Comparison of ENCODE assay signal across 30 cellular contexts in the genomic region with DNA sequence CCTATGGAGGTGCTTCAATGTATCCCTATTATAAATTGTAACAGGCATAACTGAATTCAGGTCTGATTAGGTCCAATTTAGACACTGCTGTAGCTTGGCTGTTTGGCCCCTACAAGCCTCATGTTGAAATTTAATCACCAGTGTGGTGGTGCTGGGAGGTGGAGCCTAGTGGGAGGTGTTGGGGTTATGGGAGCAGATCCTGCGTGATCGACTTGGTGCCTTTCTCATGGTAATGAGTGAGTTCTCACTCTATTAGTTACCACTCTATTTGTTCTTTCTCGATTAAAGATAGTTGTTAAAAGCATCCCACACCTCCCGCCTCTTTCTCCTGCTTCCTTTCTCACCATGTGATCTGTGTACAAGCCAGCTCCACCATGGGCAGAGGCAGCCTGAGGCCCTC.
"Had no signal": no experiment of that assay in that cellular context is flagged by ENCODE, and none has a peak within 500 bp of the region (broad histone marks: within the 10 kb centered on the region; RNA-seq: fewer than 3 reads in every experiment).

No MANE protein-coding gene starts in this region.

- H3K4me3 Mint-ChIP-seq: activated B cell treated with CpG ODN at 0.5 μM for 24 hours; activated CD8-positive, alpha-beta T cell treated with anti-CD3 and anti-CD28 coated beads for 36 hours; activated naive CD8-positive, alpha-beta T cell; activated T-cell treated with anti-CD3 and anti-CD28 coated beads, Interleukin-2, amount 50 U/mL, for 4 hours; activated T-helper 17 cell treated with anti-CD3 and anti-CD28 coated beads, Interleukin-2, amount 50 U/mL, for 72 hours; central memory CD8-positive, alpha-beta T cell; dendritic cell treated with granulocyte-macrophage colony-stimulating factor and Interleukin-4, amounts not matched to agents 40 ng/mL and 50 ng/mL, for 4 days had no signal

- H3K27me3 ChIP-seq: brain microvascular endothelial cell, dorsolateral prefrontal cortex, esophagus muscularis mucosa, foreskin keratinocyte, gastrocnemius medialis, heart left ventricle had no signal

- H3K27ac ChIP-seq: brain microvascular endothelial cell, coronary artery, dorsolateral prefrontal cortex, esophagus muscularis mucosa, foreskin keratinocyte, gastrocnemius medialis, heart left ventricle, VCaP had no signal

- H3K4me1 ChIP-seq: esophagus muscularis mucosa, foreskin keratinocyte, gastrocnemius medialis, heart left ventricle had no signal

- H3K27ac Mint-ChIP-seq: activated B cell treated with CpG ODN at 0.5 μM for 24 hours; activated CD8-positive, alpha-beta T cell treated with anti-CD3 and anti-CD28 coated beads for 36 hours; activated naive CD8-positive, alpha-beta T cell; activated T-helper 17 cell treated with anti-CD3 and anti-CD28 coated beads, Interleukin-2, amount 50 U/mL, for 72 hours; dendritic cell treated with granulocyte-macrophage colony-stimulating factor and Interleukin-4, amounts not matched to agents 40 ng/mL and 50 ng/mL, for 4 days had no signal

- H3K4me1 Mint-ChIP-seq: activated B cell treated with CpG ODN at 0.5 μM for 24 hours; activated T-helper 17 cell treated with anti-CD3 and anti-CD28 coated beads, Interleukin-2, amount 50 U/mL, for 72 hours; central memory CD8-positive, alpha-beta T cell had no signal

- H3K4me3 ChIP-seq: coronary artery, dorsolateral prefrontal cortex, esophagus muscularis mucosa, gastrocnemius medialis, heart left ventricle had no signal

- H3K9me3 ChIP-seq: esophagus muscularis mucosa, gastrocnemius medialis had no signal

- H3K36me3 ChIP-seq: brain microvascular endothelial cell, heart left ventricle had no signal

- H3K27me3 Mint-ChIP-seq: activated B cell treated with CpG ODN at 0.5 μM for 24 hours; activated CD8-positive, alpha-beta T cell treated with anti-CD3 and anti-CD28 coated beads for 36 hours; activated naive CD8-positive, alpha-beta T cell; activated T-helper 17 cell treated with anti-CD3 and anti-CD28 coated beads, Interleukin-2, amount 50 U/mL, for 72 hours; central memory CD8-positive, alpha-beta T cell; dendritic cell treated with granulocyte-macrophage colony-stimulating factor and Interleukin-4, amounts not matched to agents 40 ng/mL and 50 ng/mL, for 4 days had no signal

- DNase-seq: activated B cell treated with CpG ODN at 0.5 μM for 24 hours; activated CD4-positive, alpha-beta T cell treated with anti-CD3 and anti-CD28 coated beads for 48 hours; activated CD4-positive, alpha-beta T cell treated with anti-CD3 and anti-CD28 coated beads, Interleukin-2, amount 50 U/mL, for 1 hour; activated CD4-positive, alpha-beta T cell treated with anti-CD3 and anti-CD28 coated beads, Interleukin-2, amount 50 U/mL, for 48 hours; activated CD8-positive, alpha-beta memory T cell treated with anti-CD3 and anti-CD28 coated beads for 24 hours; activated CD8-positive, alpha-beta T cell treated with anti-CD3 and anti-CD28 coated beads for 36 hours; activated effector memory CD4-positive, alpha-beta T cell treated with Interleukin-2 at 50 U/mL for 16 hours; activated gamma-delta T cell treated with Interleukin-2 at 50 U/mL for 16 hours; activated naive CD4-positive, alpha-beta T cell treated with anti-CD3 and anti-CD28 coated beads, Interleukin-2, amount 50 U/mL, for 16 hours; activated naive CD4-positive, alpha-beta T cell treated with Interleukin-2 at 50 U/mL for 16 hours; activated T-cell treated with anti-CD3 and anti-CD28 coated beads, Interleukin-2, amount 50 U/mL, for 4 hours; amniotic stem cell; anterior cingulate cortex; brain microvascular endothelial cell; dorsolateral prefrontal cortex; effector memory CD4-positive, alpha-beta T cell; erythroblast; foreskin keratinocyte; gastrocnemius medialis; glutamatergic neuron; heart left ventricle; T-helper 1 cell; T-helper 2 cell had no signal

- H3K36me3 Mint-ChIP-seq: activated naive CD8-positive, alpha-beta T cell had no signal
